8 cellular contexts compared by ENCODE assay signal in genomic region chr14:67241416-67242362, GRCh38. TPM values are rescaled to one million over a fixed set of nuclear protein-coding genes. Genes with fewer than 3 reads are reported as not detected.
DNase-seq lines count a peak whose midpoint lies in the region; ATAC-seq and TF ChIP-seq lines count a peak whose summit lies in the region.

TSS of gene PALS1 (plus strand) at chr14:67241435. CDS start at chr14:67279171, 37,736 bp downstream.

- no peaks in the 10 kb centered on the region for H3K36me3 ChIP-seq in CD4-positive, CD25-positive, alpha-beta regulatory T cell (ENCODE audit: control insufficient read depth, insufficient read depth, low read length)
- no peaks in the 10 kb centered on the region for H3K36me3 ChIP-seq in NT2/D1 (ENCODE audit: insufficient read depth, insufficient read length, low read length)
- no peaks in the 10 kb centered on the region for H3K36me3 ChIP-seq in psoas muscle (ENCODE audit: insufficient read depth in 1 of 2, low read depth in 1 of 2)

- H3K36me3 Mint-ChIP-seq in CD4-positive, CD25-positive, alpha-beta regulatory T cell = no peaks in the 10 kb centered on the region

- WGBS in psoas muscle, 3 donors = 0% methylated on average over 52 to 67 of the region's 67 CpGs

- no peaks in the 10 kb centered on the region for H3K27me3 ChIP-seq in CD4-positive, CD25-positive, alpha-beta regulatory T cell (ENCODE audit: control insufficient read depth, insufficient read depth, low read length)
- H3K27me3 ChIP-seq in NT2/D1 (ENCODE audit: insufficient read depth, insufficient read length) (peaks cover 17% of the 10 kb centered on the region), psoas muscle (ENCODE audit: insufficient read depth in 3 of 3, low read length in 2 of 3) (no peaks in the 10 kb centered on the region)

- ATAC-seq in CD4-positive, CD25-positive, alpha-beta regulatory T cell (ENCODE audit: low read depth in 2 of 2) = peak; percentile 41 to 50
- ATAC-seq in GM18907 (IDR thresholded peaks at IDR 0.05; ENCODE audit: unreplicated experiment) = peak; percentile 53
- peak; percentile 37 for ATAC-seq in HG03097 (IDR thresholded peaks at IDR 0.05; ENCODE audit: low FRiP score, unreplicated experiment)
- peak; percentile 52 to 68 (median 56) for ATAC-seq in psoas muscle

- peaks cover 0 to 1% (median 0%) of the 10 kb centered on the region in 7 donors for H3K9me3 Mint-ChIP-seq in CD4-positive, CD25-positive, alpha-beta regulatory T cell

- H3K4me3 Mint-ChIP-seq in CD4-positive, CD25-positive, alpha-beta regulatory T cell = peak within 1 kb of the TSS; percentile 91 to 100 (median 94)

- peaks cover 16 to 28% (median 22%) of the 10 kb centered on the region in 4 donors for H3K4me1 Mint-ChIP-seq in CD4-positive, CD25-positive, alpha-beta regulatory T cell

- peak in 1 of 3 donors; percentile 60 for DNase-seq in CD4-positive, CD25-positive, alpha-beta regulatory T cell
- DNase-seq in NT2/D1 (ENCODE audit: low read depth, low spot score) (peak; percentile 11), astrocyte of the hippocampus (ENCODE audit: low read depth, low spot score) (peak; percentile 87), hepatic stellate cell (ENCODE audit: low spot score) (peak; percentile 61), psoas muscle (no peak), NCI-H187 treated with DMSO at 0.1 percent for 48 hours (lab: John Stamatoyannopoulos, UW) (no peak)

- peak within 1 kb of the TSS; percentile 92 for H3K4me3 ChIP-seq in CD4-positive, CD25-positive, alpha-beta regulatory T cell (ENCODE audit: low read depth, low read length)
- H3K4me3 ChIP-seq in NT2/D1 (ENCODE audit: insufficient read length, low read depth) (peak within 1 kb of the TSS; percentile 73), psoas muscle (peak within 1 kb of the TSS; percentile 100)

- peaks cover 24% of the 10 kb centered on the region for H3K27me3 Mint-ChIP-seq in CD4-positive, CD25-positive, alpha-beta regulatory T cell

- no peak for TF ChIP-seq CTCF in psoas muscle (IDR thresholded peaks at IDR 0.05)

- peak within 1 kb of the TSS; percentile 60 for H3K27ac ChIP-seq in CD4-positive, CD25-positive, alpha-beta regulatory T cell (ENCODE audit: insufficient read depth, low read length, poor library complexity, severe bottlenecking)
- H3K27ac ChIP-seq in psoas muscle = peak within 1 kb of the TSS; percentile 100

- H3K9ac ChIP-seq in NT2/D1 (ENCODE audit: insufficient read length, low read depth) = peak within 1 kb of the TSS; percentile 92

- intact Hi-C loops in psoas muscle (cut with DNase I) = no loop called here

- H3K4me1 ChIP-seq in CD4-positive, CD25-positive, alpha-beta regulatory T cell (ENCODE audit: control insufficient read depth, insufficient read depth, low read length, poor library complexity, severe bottlenecking) = peaks cover 15% of the 10 kb centered on the region
- no peaks in the 10 kb centered on the region for H3K4me1 ChIP-seq in NT2/D1 (ENCODE audit: insufficient read depth, insufficient read length)
- H3K4me1 ChIP-seq in psoas muscle = peaks cover 9% of the 10 kb centered on the region

- H3K9me3 ChIP-seq in CD4-positive, CD25-positive, alpha-beta regulatory T cell (ENCODE audit: control insufficient read depth in 2 of 2, low read length in 2 of 2) = no peaks in the 10 kb centered on the region
- H3K9me3 ChIP-seq in NT2/D1 (ENCODE audit: insufficient read depth, low read length) (no peaks in the 10 kb centered on the region), psoas muscle (no peaks in the 10 kb centered on the region)

- H3K27ac Mint-ChIP-seq in CD4-positive, CD25-positive, alpha-beta regulatory T cell = peak within 1 kb of the TSS; percentile 14 to 86 (median 78)

RNA-seq across cellular contexts. Expression of gene PALS1, which starts in this region (rescaled TPM):
- total RNA-seq in CD4-positive, CD25-positive, alpha-beta regulatory T cell = 9.0 TPM
- polyA plus RNA-seq in CD4-positive, CD25-positive, alpha-beta regulatory T cell = 1 to 10 TPM; 1.4 to 2.2 (median 1.6) TPM
- total RNA-seq in psoas muscle = 10 to 100 TPM; 12.0 to 22.7 (median 17.1) TPM
- polyA plus RNA-seq in psoas muscle = 10 to 100 TPM in 1 of 3 donors, 1 to 10 TPM in 2; 5.9 to 22.7 (median 8.8) TPM

Comparison
In these comparisons a context has a peak if more than half of its experiments do, and no peak if none do; other contexts are left out.
1. DNase-seq: peak in NT2/D1 (single experiment), astrocyte of the hippocampus (single experiment) and hepatic stellate cell (single experiment); none in psoas muscle (0 of 2) and NCI-H187 treated with DMSO at 0.1 percent for 48 hours (single experiment).
2. Peak in every context shown above with its lines, with median percentiles within 50 percentile points of each other: ATAC-seq and H3K4me3 ChIP-seq.